In the genomic region with DNA sequence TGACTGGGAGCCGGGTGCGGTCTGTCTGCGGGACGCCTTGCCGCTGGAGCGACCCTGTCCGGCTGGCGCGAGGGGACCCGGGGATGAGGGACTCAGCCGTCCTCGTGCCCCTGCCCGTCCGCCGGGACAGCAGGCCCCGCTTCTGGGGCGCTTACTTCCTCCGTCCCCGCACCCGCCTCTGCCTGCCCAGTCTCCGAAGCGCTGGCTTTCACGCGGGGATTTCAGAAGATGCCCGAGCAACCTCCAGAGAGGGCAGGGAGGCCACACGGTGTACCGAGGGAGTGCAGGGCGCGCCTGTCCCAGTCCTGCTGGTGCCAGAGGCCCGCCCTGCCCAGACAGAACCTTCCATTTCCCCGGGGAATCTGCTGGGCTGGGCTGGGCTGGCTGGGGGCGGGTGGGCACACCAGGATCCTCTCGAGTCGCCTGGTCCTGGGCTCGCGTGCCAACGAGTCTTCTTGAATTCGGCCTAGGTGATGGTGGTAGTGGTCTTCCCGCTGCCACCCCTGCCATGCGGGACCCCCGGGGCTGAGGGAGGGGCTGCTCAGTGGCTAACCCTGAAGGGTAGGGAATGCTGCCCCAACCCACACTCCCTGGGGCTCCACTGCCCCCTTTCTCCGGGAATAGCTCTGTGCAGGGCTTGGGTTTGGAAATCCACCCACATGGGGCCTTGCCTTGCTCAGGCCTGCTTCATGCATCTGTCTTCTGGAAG, we compare ENCODE assay signal across 22 cellular contexts. TPM values are rescaled to one million over a fixed set of nuclear protein-coding genes. Genes with fewer than 3 reads are reported as not detected.
DNase-seq lines count a peak whose midpoint lies in the region; ATAC-seq and TF ChIP-seq lines count a peak whose summit lies in the region.
"Had no signal": no experiment of that assay in that cellular context is flagged by ENCODE, and none has a peak within 500 bp of the region (broad histone marks: within the 10 kb centered on the region; RNA-seq: fewer than 3 reads in every experiment).

No MANE protein-coding gene starts in this region.

- H3K9ac ChIP-seq in HCT116 (ENCODE audit: low read length): no peak overlapping the region
- H3K9ac ChIP-seq: GM23248 had no signal

- no TSS peak for BruUV-seq in HCT116 (replicated peaks; lab: Mats Ljungman, UMichigan)

- POLR2A ChIA-PET in HCT116 (lab: Charles Lee): no interaction called here

- no peak overlapping the region for H3K27ac ChIP-seq in HCT116 (ENCODE audit: low read depth, low read length)
- H3K27ac ChIP-seq: GM23248, upper lobe of left lung had no signal

- TF ChIP-seq POLR2A in HCT116 (IDR thresholded peaks at IDR 0.05; ENCODE audit: borderline replicate concordance, extremely low read depth, insufficient read depth, insufficient read length): no peak

- peaks cover 17% of the 10 kb centered on the region for H3K36me3 Mint-ChIP-seq in dendritic cell treated with granulocyte-macrophage colony-stimulating factor and Interleukin-4, amounts not matched to agents 40 ng/mL and 50 ng/mL, for 4 days (ENCODE audit: low read depth)
- H3K36me3 Mint-ChIP-seq: activated CD4-positive, alpha-beta memory T cell treated with anti-CD3 and anti-CD28 coated beads for 36 hours had no signal

- CTCF ChIA-PET in HCT116 (lab: Charles Lee): no interaction called here

- peaks cover 51% of the 10 kb centered on the region for H3K4me1 Mint-ChIP-seq in dendritic cell treated with granulocyte-macrophage colony-stimulating factor and Interleukin-4, amounts not matched to agents 40 ng/mL and 50 ng/mL, for 4 days (ENCODE audit: low read depth)

- no peaks in the 10 kb centered on the region for H3K36me3 ChIP-seq in HCT116 (ENCODE audit: control insufficient read depth in 1 of 2, insufficient read depth in 2 of 2, low read length in 2 of 2)
- H3K36me3 ChIP-seq: upper lobe of left lung had no signal

- no peak overlapping the region for H3K4me3 ChIP-seq in HCT116 (replicated peaks in 1 of 2; ENCODE audit: low read depth in 1 of 2, low read length in 2 of 2)
- H3K4me3 ChIP-seq: GM23248 had no signal

- H3K79me2 ChIP-seq in HCT116 (ENCODE audit: insufficient read depth, low read length): no peaks in the 10 kb centered on the region

- intact Hi-C loops in HCT116 (cut with micrococcal nuclease): no loop called here
- intact Hi-C loops in dendritic cell treated with granulocyte-macrophage colony-stimulating factor and Interleukin-4, amounts not matched to agents 40 ng/mL and 50 ng/mL, for 4 days (cut with micrococcal nuclease): no loop called here
- intact Hi-C loops in posterior vena cava (cut with DNase I): loop anchor here in 1 of 2 donors (10.0 kb wide), 1 partner anchor 54 kb away; no protein-coding TSS in a partner anchor

- H3K4me2 ChIP-seq in HCT116 (ENCODE audit: low read length): no peak overlapping the region

- peak; percentile 41 for DNase-seq in SIG-M5 treated with dmso at 0.1 percent for 504 hours (lab: John Stamatoyannopoulos, UW; ENCODE audit: unreplicated experiment)
- no peak for DNase-seq in SIG-M5 (lab: John Stamatoyannopoulos, UW)
- DNase-seq in HCT116 (ENCODE audit: low read depth, low spot score): no peak
- DNase-seq in posterior vena cava (ENCODE audit: low spot score): peak; percentile 79
- no peak for DNase-seq in NCI-H146 treated with DMSO at 0.1 percent for 48 hours (lab: John Stamatoyannopoulos, UW; ENCODE audit: unreplicated experiment)
- no peak for DNase-seq in NCI-H187 treated with DMSO at 0.1 percent for 48 hours (lab: John Stamatoyannopoulos, UW)
- no peak for DNase-seq in ACHN
- DNase-seq: 8988T; activated CD4-positive, alpha-beta memory T cell treated with anti-CD3 and anti-CD28 coated beads for 36 hours; activated effector memory CD4-positive, alpha-beta T cell treated with Interleukin-2 at 50 U/mL for 16 hours; activated naive CD8-positive, alpha-beta T cell treated with anti-CD3 and anti-CD28 coated beads, Interleukin-2, amount 50 U/mL, for 24 hours; effector CD8-positive, alpha-beta T cell; erythroblast; GM23248; left colon; NCI-H1092; NCI-H2029; NCI-H748 treated with DMSO at 0.1 percent for 48 hours had no signal

- H3K4me1 ChIP-seq in HCT116 (ENCODE audit: control insufficient read depth in 1 of 2, insufficient read depth in 2 of 2, low read length in 2 of 2): no peaks in the 10 kb centered on the region

- H3K9me2 ChIP-seq in HCT116 (ENCODE audit: insufficient read depth): no peaks in the 10 kb centered on the region

- no peaks in the 10 kb centered on the region for H4K20me1 ChIP-seq in HCT116 (ENCODE audit: insufficient read depth)

- no peak for TF ChIP-seq CTCF in HCT116 (IDR thresholded peaks at IDR 0.05 in 2 of 3, conservative IDR thresholded peaks at IDR 0.05 in 1 of 3; ENCODE audit: borderline replicate concordance in 1 of 3, insufficient read depth in 1 of 3, low read depth in 2 of 3, low read length in 2 of 3)

- H3K9me3 ChIP-seq in HCT116 (ENCODE audit: control insufficient read depth in 1 of 2, insufficient read depth in 1 of 2, low read depth in 1 of 2, low read length in 2 of 2): no peaks in the 10 kb centered on the region
- H3K9me3 ChIP-seq: upper lobe of left lung had no signal

- H3K27ac Mint-ChIP-seq in dendritic cell treated with granulocyte-macrophage colony-stimulating factor and Interleukin-4, amounts not matched to agents 40 ng/mL and 50 ng/mL, for 4 days: peak overlapping the region; percentile 15
- H3K27ac Mint-ChIP-seq: activated CD4-positive, alpha-beta memory T cell treated with anti-CD3 and anti-CD28 coated beads for 36 hours; activated naive CD8-positive, alpha-beta T cell treated with anti-CD3 and anti-CD28 coated beads, Interleukin-2, amount 50 U/mL, for 24 hours; nephron had no signal

- H2AFZ ChIP-seq in HCT116 (ENCODE audit: low read depth, low read length, poor library complexity, severe bottlenecking): no peak overlapping the region
- H2AFZ ChIP-seq: GM23248 had no signal

- ATAC-seq in HCT116: peak; percentile 30; the same call in 1 of the 2 replicates
- ATAC-seq: activated naive CD8-positive, alpha-beta T cell treated with anti-CD3 and anti-CD28 coated beads, Interleukin-2, amount 50 U/mL, for 24 hours; left colon had no signal

- H3K27me3 ChIP-seq in HCT116 (ENCODE audit: insufficient read depth, low read length): no peaks in the 10 kb centered on the region

- H3K4me3 Mint-ChIP-seq in dendritic cell treated with granulocyte-macrophage colony-stimulating factor and Interleukin-4, amounts not matched to agents 40 ng/mL and 50 ng/mL, for 4 days: peak overlapping the region; percentile 51
- H3K4me3 Mint-ChIP-seq: activated CD4-positive, alpha-beta memory T cell treated with anti-CD3 and anti-CD28 coated beads for 36 hours; activated naive CD8-positive, alpha-beta T cell treated with anti-CD3 and anti-CD28 coated beads, Interleukin-2, amount 50 U/mL, for 24 hours; nephron had no signal

- in situ Hi-C loops in ACHN (cut with HindIII; ENCODE audit: low pct_ligation_motif_present, low pct_unique_long_range_greater_than_20kb, low sequenced_read_pairs): no loop called here

- no peak for TF ChIP-seq RAD21 in HCT116 (IDR thresholded peaks at IDR 0.05; ENCODE audit: low read depth)

- peaks cover 46% of the 10 kb centered on the region for H3K27me3 Mint-ChIP-seq in dendritic cell treated with granulocyte-macrophage colony-stimulating factor and Interleukin-4, amounts not matched to agents 40 ng/mL and 50 ng/mL, for 4 days

- RAD21 ChIA-PET in HCT116 (lab: Charles Lee; ENCODE audit: low non-redundant PET in 1 of 2, low total read pairs in 2 of 2, uncharacterized antibody in 2 of 2, unreplicated experiment in 2 of 2): no interaction called here

- H3K9me3 Mint-ChIP-seq in dendritic cell treated with granulocyte-macrophage colony-stimulating factor and Interleukin-4, amounts not matched to agents 40 ng/mL and 50 ng/mL, for 4 days: no peaks in the 10 kb centered on the region
- H3K9me3 Mint-ChIP-seq: activated CD4-positive, alpha-beta memory T cell treated with anti-CD3 and anti-CD28 coated beads for 36 hours; activated naive CD8-positive, alpha-beta T cell treated with anti-CD3 and anti-CD28 coated beads, Interleukin-2, amount 50 U/mL, for 24 hours; nephron had no signal

TF ChIP-seq in HCT116, 20 proteins besides CTCF, POLR2A, EP300 and RAD21:
- TF ChIP-seq SIN3A (IDR thresholded peaks at IDR 0.05; ENCODE audit: low read depth) (no peak), ZNF274 (IDR thresholded peaks at IDR 0.05; ENCODE audit: low read depth, low read length) (no peak), JUND (IDR thresholded peaks at IDR 0.05) (no peak), SP1 (IDR thresholded peaks at IDR 0.05; ENCODE audit: low read depth) (no peak), CBX3 (IDR thresholded peaks at IDR 0.05; ENCODE audit: low read depth) (no peak), EGR1 (IDR thresholded peaks at IDR 0.05; ENCODE audit: low read depth) (no peak), TCF7L2 (IDR thresholded peaks at IDR 0.05; ENCODE audit: borderline replicate concordance, extremely low read depth, insufficient read depth, insufficient read length) (no peak), EZH2phosphoT487 (IDR thresholded peaks at IDR 0.05; ENCODE audit: borderline replicate concordance) (no peak)
- TF ChIP-seq, protein P1, sequence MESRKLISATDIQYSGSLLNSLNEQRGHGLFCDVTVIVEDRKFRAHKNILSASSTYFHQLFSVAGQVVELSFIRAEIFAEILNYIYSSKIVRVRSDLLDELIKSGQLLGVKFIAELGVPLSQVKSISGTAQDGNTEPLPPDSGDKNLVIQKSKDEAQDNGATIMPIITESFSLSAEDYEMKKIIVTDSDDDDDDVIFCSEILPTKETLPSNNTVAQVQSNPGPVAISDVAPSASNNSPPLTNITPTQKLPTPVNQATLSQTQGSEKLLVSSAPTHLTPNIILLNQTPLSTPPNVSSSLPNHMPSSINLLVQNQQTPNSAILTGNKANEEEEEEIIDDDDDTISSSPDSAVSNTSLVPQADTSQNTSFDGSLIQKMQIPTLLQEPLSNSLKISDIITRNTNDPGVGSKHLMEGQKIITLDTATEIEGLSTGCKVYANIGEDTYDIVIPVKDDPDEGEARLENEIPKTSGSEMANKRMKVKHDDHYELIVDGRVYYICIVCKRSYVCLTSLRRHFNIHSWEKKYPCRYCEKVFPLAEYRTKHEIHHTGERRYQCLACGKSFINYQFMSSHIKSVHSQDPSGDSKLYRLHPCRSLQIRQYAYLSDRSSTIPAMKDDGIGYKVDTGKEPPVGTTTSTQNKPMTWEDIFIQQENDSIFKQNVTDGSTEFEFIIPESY (IDR thresholded peaks at IDR 0.05; ENCODE audit: extremely low read depth, insufficient replicate concordance, low read length): no peak
- TF ChIP-seq, protein P2, sequence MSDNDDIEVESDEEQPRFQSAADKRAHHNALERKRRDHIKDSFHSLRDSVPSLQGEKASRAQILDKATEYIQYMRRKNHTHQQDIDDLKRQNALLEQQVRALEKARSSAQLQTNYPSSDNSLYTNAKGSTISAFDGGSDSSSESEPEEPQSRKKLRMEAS (IDR thresholded peaks at IDR 0.05): no peak

RNA-seq across cellular contexts. Expression of a gene that starts 2.5 kb away (rescaled TPM):
- 28.1 TPM for total RNA-seq in HCT116 (2021; ENCODE audit: unreplicated experiment)
- polyA plus RNA-seq in HCT116 (2012): 15.6 and 17.9 TPM in 2 replicates
- 10 to 100 TPM in 1 of 2 donors, 1 to 10 TPM in 1; 7.7 to 11.3 TPM for total RNA-seq in posterior vena cava
- total RNA-seq: LHCN-M2 had no signal
- polyA plus RNA-seq: GM23248 had no signal

RNA-seq across cellular contexts. Expression of a gene that starts 11.7 kb away (rescaled TPM):
- 15.3 TPM for total RNA-seq in HCT116 (2021; ENCODE audit: unreplicated experiment)
- 12.6 and 13.0 TPM in 2 replicates for polyA plus RNA-seq in HCT116 (2012)
- 10 to 100 TPM; 18.1 to 18.8 TPM for total RNA-seq in posterior vena cava

RNA-seq across cellular contexts. Expression of a gene that starts 51.1 kb away (rescaled TPM):
- total RNA-seq in HCT116 (2021; ENCODE audit: unreplicated experiment) (150 TPM), posterior vena cava (10 to 100 TPM; 74.1 to 91.3 TPM)
- polyA plus RNA-seq in HCT116 (2012): 202 and 254 TPM in 2 replicates

Comparison
In these comparisons a context has a peak if more than half of its experiments do, and no peak if none do; other contexts are left out.
1. DNase-seq: peak in SIG-M5 treated with dmso at 0.1 percent for 504 hours (single experiment) and posterior vena cava (single experiment); none in SIG-M5 (single experiment), HCT116 (single experiment), NCI-H146 treated with DMSO at 0.1 percent for 48 hours (single experiment), NCI-H187 treated with DMSO at 0.1 percent for 48 hours (single experiment) and ACHN (single experiment).